In genomic region chr17:63773272-63774140, GRCh38 we compare ENCODE assay signal across 1 cellular context.
TF ChIP-seq lines count a peak whose summit lies in the region.

TSS of gene CCDC47 (minus strand) at chr17:63773597. CDS start at chr17:63766175, 7,422 bp downstream.

TF ChIP-seq in K562, 482 proteins besides CTCF, POLR2A, EP300 and RAD21 (continued from another document and continues in another):
- TF ChIP-seq ZNF407 (IDR thresholded peaks at IDR 0.05; ENCODE audit: low read depth) (peak; percentile 88), NR4A1 (CRISPR knock-in tag; IDR thresholded peaks at IDR 0.05) (0 out of 2 replicates have a peak, but pooled peaks have one; percentile 43), NR4A1 (tag; IDR thresholded peaks at IDR 0.05) (no peak), TCF7L2 (IDR thresholded peaks at IDR 0.05; ENCODE audit: low read depth, low read length) (no peak), MYC (IDR thresholded peaks at IDR 0.05; ENCODE audit: low read depth, low read length) (peak; percentile 100), MYC (CRISPR knock-in tag; IDR thresholded peaks at IDR 0.05; ENCODE audit: borderline replicate concordance, low read depth) (peak; percentile 100), MCM2 (IDR thresholded peaks at IDR 0.05; ENCODE audit: low read depth) (no peak), CCAR2 (IDR thresholded peaks at IDR 0.05; ENCODE audit: low read depth, low read length) (no peak), TCFL5 (CRISPR knock-in tag; conservative IDR thresholded peaks at IDR 0.05) (no peak; the same call in 1 of the 2 replicates), SP2 (IDR thresholded peaks at IDR 0.05; ENCODE audit: extremely low read depth, low read depth, low read length, poor library complexity, severe bottlenecking) (no peak), TOE1 (IDR thresholded peaks at IDR 0.05; ENCODE audit: borderline replicate concordance) (peak; percentile 80; the same call in 1 of the 2 replicates), TOE1 (CRISPR knock-in tag; IDR thresholded peaks at IDR 0.05; ENCODE audit: borderline replicate concordance, low read depth) (0 out of 2 replicates have a peak, but pooled peaks have one; percentile 52), ZNF561 (CRISPR knock-in tag; conservative IDR thresholded peaks at IDR 0.05) (no peak), RBM15 (IDR thresholded peaks at IDR 0.05; ENCODE audit: insufficient read depth, low read length) (no peak), CXXC5 (CRISPR knock-in tag; IDR thresholded peaks at IDR 0.05) (peak; percentile 94), RFX1 (IDR thresholded peaks at IDR 0.05) (no peak), ZZZ3 (IDR thresholded peaks at IDR 0.05) (no peak), SAP30 (IDR thresholded peaks at IDR 0.05; ENCODE audit: borderline replicate concordance, insufficient read depth, low read depth, low read length, poor library complexity, severe bottlenecking) (peak; percentile 95), E4F1 (CRISPR knock-in tag; IDR thresholded peaks at IDR 0.05; ENCODE audit: borderline replicate concordance) (no peak), SMARCB1 (IDR thresholded peaks at IDR 0.05; ENCODE audit: insufficient read length, low read depth) (no peak), RBM22 (IDR thresholded peaks at IDR 0.05; ENCODE audit: low read depth, low read length, poor library complexity, severe bottlenecking) (peak; percentile 79), MAFF (IDR thresholded peaks at IDR 0.05; ENCODE audit: low read length) (no peak), TEAD4 (IDR thresholded peaks at IDR 0.05; ENCODE audit: low read length) (peak; percentile 59), TEAD4 (CRISPR knock-in tag; IDR thresholded peaks at IDR 0.05; ENCODE audit: borderline replicate concordance) (no peak), DNMT1 (IDR thresholded peaks at IDR 0.05) (no peak), ZNF280B (CRISPR knock-in tag; IDR thresholded peaks at IDR 0.05) (no peak), KLF16 (IDR thresholded peaks at IDR 0.05) (no peak), BHLHE40 (IDR thresholded peaks at IDR 0.05; ENCODE audit: low read length) (peak; percentile 37; the same call in 1 of the 2 replicates), CHD7 (IDR thresholded peaks at IDR 0.05; ENCODE audit: low read depth, low read length) (no peak), CBX8 (IDR thresholded peaks at IDR 0.05; ENCODE audit: borderline replicate concordance, extremely low read depth, low read depth, low read length, poor library complexity, severe bottlenecking) (no peak)
